In genomic region chr19:51259348-51260245, GRCh38 we compare ENCODE assay signal across 9 cellular contexts. TPM values are rescaled to one million over a fixed set of nuclear protein-coding genes. Genes with fewer than 3 reads are reported as not detected.
DNase-seq lines count a peak whose midpoint lies in the region; ATAC-seq, FAIRE-seq and TF ChIP-seq lines count a peak whose summit lies in the region.
"Had no signal": no experiment of that assay in that cellular context is flagged by ENCODE, and none has a peak within 500 bp of the region (broad histone marks: within the 10 kb centered on the region; RNA-seq: fewer than 3 reads in every experiment).

No MANE protein-coding gene starts in this region.

- ATAC-seq in mucosa of descending colon: peak; percentile 27
- no peak for ATAC-seq in HG03442 (IDR thresholded peaks at IDR 0.05; ENCODE audit: unreplicated experiment)
- no peak for ATAC-seq in GM18870 (IDR thresholded peaks at IDR 0.05; ENCODE audit: unreplicated experiment)

- no peaks in the 10 kb centered on the region for H3K4me1 ChIP-seq in mucosa of descending colon (ENCODE audit: low read depth)

- DNase-seq in D721Med (ENCODE audit: insufficient read length, low spot score) (no peak), HL-60 (ENCODE audit: low read depth in 1 of 2, low spot score in 1 of 2) (peak; percentile 37 to 63), SKM-1 treated with dmso at 0.1 percent for 144 hours (lab: John Stamatoyannopoulos, UW; ENCODE audit: unreplicated experiment) (peak; percentile 13), cardiac fibroblast (ENCODE audit: low read depth in 2 of 2) (peak; percentile 51 to 54), mucosa of descending colon (peak in 1 of 3 donors; percentile 37), dedifferentiated amniotic fluid mesenchymal stem cell (ENCODE audit: extremely low spot score) (no peak)

- no peaks in the 10 kb centered on the region for H3K36me3 ChIP-seq in mucosa of descending colon (ENCODE audit: low read depth)

- H3K27ac ChIP-seq in HL-60 (replicated peaks): no peak overlapping the region

- no peak for FAIRE-seq in D721Med (lab: Jason Lieb, UNC)

- H3K4me3 ChIP-seq in HL-60 (replicated peaks; ENCODE audit: insufficient read depth, low read length): no peak overlapping the region
- no peak overlapping the region for H3K4me3 ChIP-seq in cardiac fibroblast (replicated peaks in 1 of 2; ENCODE audit: low read depth in 2 of 2, low read length in 2 of 2)
- H3K4me3 ChIP-seq in mucosa of descending colon: no peak overlapping the region

- intact Hi-C loops in mucosa of descending colon (cut with DNase I, micrococcal nuclease): no loop called here

- peaks cover 3% of the 10 kb centered on the region for H3K27me3 ChIP-seq in HL-60 (ENCODE audit: insufficient read depth, poor library complexity, severe bottlenecking)

- H3K9me3 ChIP-seq in mucosa of descending colon: no peaks in the 10 kb centered on the region

- peak; percentile 71 for TF ChIP-seq CTCF in D721Med (IDR thresholded peaks at IDR 0.05; ENCODE audit: insufficient read depth, missing control alignments)
- peak; percentile 94 for TF ChIP-seq CTCF in HL-60 (IDR thresholded peaks at IDR 0.05; ENCODE audit: insufficient read depth, low read length)
- peak; percentile 82 for TF ChIP-seq CTCF in cardiac fibroblast (IDR thresholded peaks at IDR 0.05; ENCODE audit: low read depth, low read length)
- no peak for TF ChIP-seq CTCF in mucosa of descending colon (IDR thresholded peaks at IDR 0.05)

RNA-seq across cellular contexts. Expression of gene SIGLECL1, which starts 8.7 kb away (rescaled TPM):
- total RNA-seq in mucosa of descending colon: not detected
- total RNA-seq: activated CD8-positive, alpha-beta memory T cell treated with anti-CD3 and anti-CD28 coated beads for 36 hours had no signal

RNA-seq across cellular contexts. Expression of gene CD33, which starts 34.7 kb away (rescaled TPM):
- 1 to 10 TPM; 1.0 to 6.9 (median 6.9) TPM for total RNA-seq in mucosa of descending colon

RNA-seq across cellular contexts. Expression of gene IGLON5, which starts 51.8 kb away (rescaled TPM):
- total RNA-seq in mucosa of descending colon: under 1 TPM in 1 of 3 donors, not detected in 2; 0.44 TPM

Comparison
In these comparisons a context has a peak if more than half of its experiments do, and no peak if none do; other contexts are left out.
1. DNase-seq: peak in HL-60 (2 of 2), SKM-1 treated with dmso at 0.1 percent for 144 hours (single experiment) and cardiac fibroblast (2 of 2); none in D721Med (single experiment) and dedifferentiated amniotic fluid mesenchymal stem cell (single experiment).